Comparison of ENCODE assay signal across 2 cellular contexts in the genomic region with DNA sequence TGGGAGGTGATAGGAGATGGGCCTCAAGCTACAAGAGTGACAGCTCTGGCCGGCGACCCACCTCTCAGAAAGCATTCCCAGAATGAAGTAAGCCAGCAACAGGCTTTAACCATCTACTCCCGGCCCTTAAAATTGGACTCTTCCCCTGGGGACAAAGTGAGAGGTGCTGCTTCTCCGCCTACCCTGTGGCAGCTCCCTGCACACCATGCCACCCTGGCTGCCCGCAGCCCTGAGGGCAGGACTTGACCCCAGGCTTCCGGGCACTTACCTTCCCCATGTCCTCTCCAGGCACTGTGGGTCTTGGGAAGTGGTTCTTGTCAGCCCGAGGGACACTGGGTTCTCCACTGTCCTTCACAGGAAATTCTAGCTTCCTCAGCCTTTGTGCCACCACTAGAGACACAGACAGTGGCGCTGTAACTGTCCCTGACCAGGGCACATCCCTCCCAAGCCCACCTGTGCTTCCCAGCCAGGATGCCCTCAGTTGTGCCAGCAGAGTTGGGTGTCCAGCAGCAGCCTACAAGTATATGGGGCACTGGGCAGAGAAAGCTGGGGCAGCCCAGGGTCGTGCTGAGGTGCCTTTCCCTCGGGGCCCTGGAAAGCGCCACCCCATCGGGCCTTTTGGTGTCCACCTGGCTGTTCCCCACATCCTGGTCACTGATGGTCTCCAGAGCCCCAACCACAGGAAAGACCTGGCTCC.
TF ChIP-seq lines count a peak whose summit lies in the region.

No MANE protein-coding gene starts in this region.

TF ChIP-seq in K562, 482 proteins besides CTCF, POLR2A, EP300 and RAD21 (continued from another document and continues in another):
- TF ChIP-seq ZNF133 (CRISPR knock-in tag; IDR thresholded peaks at IDR 0.05) = no peak
- TF ChIP-seq TFAP4 (CRISPR knock-in tag; IDR thresholded peaks at IDR 0.05; ENCODE audit: borderline replicate concordance) = no peak
- no peak for TF ChIP-seq ZNF764 (CRISPR knock-in tag; IDR thresholded peaks at IDR 0.05; ENCODE audit: low read depth)
- TF ChIP-seq, protein P1, sequence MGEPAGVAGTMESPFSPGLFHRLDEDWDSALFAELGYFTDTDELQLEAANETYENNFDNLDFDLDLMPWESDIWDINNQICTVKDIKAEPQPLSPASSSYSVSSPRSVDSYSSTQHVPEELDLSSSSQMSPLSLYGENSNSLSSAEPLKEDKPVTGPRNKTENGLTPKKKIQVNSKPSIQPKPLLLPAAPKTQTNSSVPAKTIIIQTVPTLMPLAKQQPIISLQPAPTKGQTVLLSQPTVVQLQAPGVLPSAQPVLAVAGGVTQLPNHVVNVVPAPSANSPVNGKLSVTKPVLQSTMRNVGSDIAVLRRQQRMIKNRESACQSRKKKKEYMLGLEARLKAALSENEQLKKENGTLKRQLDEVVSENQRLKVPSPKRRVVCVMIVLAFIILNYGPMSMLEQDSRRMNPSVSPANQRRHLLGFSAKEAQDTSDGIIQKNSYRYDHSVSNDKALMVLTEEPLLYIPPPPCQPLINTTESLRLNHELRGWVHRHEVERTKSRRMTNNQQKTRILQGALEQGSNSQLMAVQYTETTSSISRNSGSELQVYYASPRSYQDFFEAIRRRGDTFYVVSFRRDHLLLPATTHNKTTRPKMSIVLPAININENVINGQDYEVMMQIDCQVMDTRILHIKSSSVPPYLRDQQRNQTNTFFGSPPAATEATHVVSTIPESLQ (CRISPR knock-in tag; IDR thresholded peaks at IDR 0.05) = no peak
- TF ChIP-seq VEZF1 (CRISPR knock-in tag; IDR thresholded peaks at IDR 0.05) = no peak
- no peak for TF ChIP-seq PCBP1 (IDR thresholded peaks at IDR 0.05; ENCODE audit: low read depth, low read length, poor library complexity, severe bottlenecking)
- TF ChIP-seq ZBTB33 (CRISPR knock-in tag; IDR thresholded peaks at IDR 0.05) = no peak
- TF ChIP-seq BCOR (IDR thresholded peaks at IDR 0.05) = no peak
- TF ChIP-seq BRF2 (IDR thresholded peaks at IDR 0.05; ENCODE audit: borderline replicate concordance, insufficient read depth, insufficient read length) = no peak
- TF ChIP-seq AFF4 (CRISPR knock-in tag; IDR thresholded peaks at IDR 0.05) = no peak
- TF ChIP-seq POLR3G (IDR thresholded peaks at IDR 0.05; ENCODE audit: extremely low read depth, insufficient read length, insufficient replicate concordance) = no peak

TF ChIP-seq in GM12891, 5 proteins besides CTCF, POLR2A, EP300 and RAD21 (continued from another document):
- TF ChIP-seq TAF1 (IDR thresholded peaks at IDR 0.05; ENCODE audit: low read depth, low read length) = no peak
- no peak for TF ChIP-seq SPI1 (IDR thresholded peaks at IDR 0.05; ENCODE audit: low read depth, low read length)
- TF ChIP-seq POLR2AphosphoS5 (IDR thresholded peaks at IDR 0.05; ENCODE audit: low read depth, low read length) = no peak; the same call in 1 of the 2 replicates
- no peak for TF ChIP-seq PAX5 (IDR thresholded peaks at IDR 0.05; ENCODE audit: insufficient read depth, low read length, severe bottlenecking)
